Comparison of ENCODE assay signal across 10 cellular contexts in genomic region chr16:54936979-54937672, GRCh38. TPM values are rescaled to one million over a fixed set of nuclear protein-coding genes. Genes with fewer than 3 reads are reported as not detected.
DNase-seq lines count a peak whose midpoint lies in the region; ATAC-seq, FAIRE-seq and TF ChIP-seq lines count a peak whose summit lies in the region.
"Had no signal": no experiment of that assay in that cellular context is flagged by ENCODE, and none has a peak within 500 bp of the region (broad histone marks: within the 10 kb centered on the region; RNA-seq: fewer than 3 reads in every experiment).

No MANE protein-coding gene starts in this region.

- peak overlapping the region; percentile 28 for H2AFZ ChIP-seq in astrocyte (ENCODE audit: low read depth, low read length)

- no peak for ATAC-seq in activated CD8-positive, alpha-beta memory T cell treated with anti-CD3 and anti-CD28 coated beads, Interleukin-2, amount 10 ng/mL, durations not matched to agents 7 days and 5 days
- ATAC-seq in HG02623 (IDR thresholded peaks at IDR 0.05; ENCODE audit: unreplicated experiment): no peak
- ATAC-seq in GM19455 (IDR thresholded peaks at IDR 0.05; ENCODE audit: unreplicated experiment): no peak
- ATAC-seq in GM18868 (IDR thresholded peaks at IDR 0.05; ENCODE audit: unreplicated experiment): no peak

- H3K9me3 Mint-ChIP-seq in activated CD8-positive, alpha-beta memory T cell treated with anti-CD3 and anti-CD28 coated beads, Interleukin-2, amount 10 ng/mL, durations not matched to agents 7 days and 5 days (ENCODE audit: low read depth): no peaks in the 10 kb centered on the region
- peaks cover 15% of the 10 kb centered on the region for H3K9me3 Mint-ChIP-seq in astrocyte (ENCODE audit: unreplicated experiment)

- peaks cover 83% of the 10 kb centered on the region for H3K27me3 Mint-ChIP-seq in activated CD8-positive, alpha-beta memory T cell treated with anti-CD3 and anti-CD28 coated beads, Interleukin-2, amount 10 ng/mL, durations not matched to agents 7 days and 5 days
- peaks cover 79% of the 10 kb centered on the region for H3K27me3 Mint-ChIP-seq in astrocyte (ENCODE audit: low read depth, unreplicated experiment)

- H3K4me3 ChIP-seq in astrocyte (ENCODE audit: insufficient read depth, low read depth, low read length): peak overlapping the region; percentile 51
- H3K4me3 ChIP-seq: SK-N-MC had no signal

- CTCF ChIA-PET in activated CD8-positive, alpha-beta memory T cell treated with anti-CD3 and anti-CD28 coated beads, Interleukin-2, amount 10 ng/mL, durations not matched to agents 7 days and 5 days (lab: Charles Lee): no interaction called here

- H3K27ac ChIP-seq in astrocyte (ENCODE audit: low read depth, low read length) (peak overlapping the region; percentile 27), substantia nigra (ENCODE audit: low read depth, low read length, poor library complexity, severe bottlenecking) (peak overlapping the region; percentile 30)
- H3K27ac ChIP-seq: SK-N-MC had no signal

- no peaks in the 10 kb centered on the region for H3K9me3 ChIP-seq in astrocyte (ENCODE audit: insufficient read depth, low read depth, low read length)

- TF ChIP-seq CTCF in astrocyte (IDR thresholded peaks at IDR 0.05; ENCODE audit: insufficient read depth, low read depth, low read length): peak; percentile 50

- peaks cover 15% of the 10 kb centered on the region for H3K4me1 ChIP-seq in astrocyte (ENCODE audit: insufficient read depth, low read length)

- H3K4me3 Mint-ChIP-seq in activated CD8-positive, alpha-beta memory T cell treated with anti-CD3 and anti-CD28 coated beads, Interleukin-2, amount 10 ng/mL, durations not matched to agents 7 days and 5 days: no peak overlapping the region
- H3K4me3 Mint-ChIP-seq in astrocyte (ENCODE audit: unreplicated experiment): no peak overlapping the region

- H3K79me2 ChIP-seq in astrocyte (ENCODE audit: insufficient read depth, low read length): peaks cover 57% of the 10 kb centered on the region

- peaks cover 69% of the 10 kb centered on the region for H3K27me3 ChIP-seq in astrocyte (ENCODE audit: insufficient read depth, low read length)

- no peak for FAIRE-seq in astrocyte (lab: Jason Lieb, UNC)

- no peaks in the 10 kb centered on the region for H3K36me3 ChIP-seq in astrocyte (ENCODE audit: insufficient read depth, low read length)

- H3K4me1 Mint-ChIP-seq in activated CD8-positive, alpha-beta memory T cell treated with anti-CD3 and anti-CD28 coated beads, Interleukin-2, amount 10 ng/mL, durations not matched to agents 7 days and 5 days: peaks cover 7% of the 10 kb centered on the region
- no peaks in the 10 kb centered on the region for H3K4me1 Mint-ChIP-seq in astrocyte (ENCODE audit: low read depth, unreplicated experiment)

- H3K4me2 ChIP-seq in astrocyte (ENCODE audit: low read length): peak overlapping the region; percentile 99

- peaks cover 49% of the 10 kb centered on the region for H4K20me1 ChIP-seq in astrocyte (ENCODE audit: insufficient read depth, low read length)

- H3K27ac Mint-ChIP-seq in activated CD8-positive, alpha-beta memory T cell treated with anti-CD3 and anti-CD28 coated beads, Interleukin-2, amount 10 ng/mL, durations not matched to agents 7 days and 5 days: peak overlapping the region; percentile 59
- peak overlapping the region; percentile 83 for H3K27ac Mint-ChIP-seq in astrocyte (ENCODE audit: unreplicated experiment)

- no peak for DNase-seq in activated CD8-positive, alpha-beta memory T cell treated with anti-CD3 and anti-CD28 coated beads, Interleukin-2, amount 10 ng/mL, durations not matched to agents 7 days and 5 days
- no peak for DNase-seq in activated CD8-positive, alpha-beta memory T cell treated with anti-CD3 and anti-CD28 coated beads, Interleukin-2, amount 50 U/mL, for 4 hours
- DNase-seq in astrocyte (ENCODE audit: low read depth): peak; percentile 59
- DNase-seq in iPS-NIHi7 (ENCODE audit: extremely low spot score): peak; percentile 73
- peak in 31 of 49 donors; percentile 15 to 78 (median 56) for DNase-seq in substantia nigra (lab: John Stamatoyannopoulos, UW)
- DNase-seq: DND-41 had no signal

- peaks cover 4% of the 10 kb centered on the region for H3K36me3 Mint-ChIP-seq in activated CD8-positive, alpha-beta memory T cell treated with anti-CD3 and anti-CD28 coated beads, Interleukin-2, amount 10 ng/mL, durations not matched to agents 7 days and 5 days
- no peaks in the 10 kb centered on the region for H3K36me3 Mint-ChIP-seq in astrocyte (ENCODE audit: low read depth, unreplicated experiment)

- H3K9ac ChIP-seq in astrocyte (ENCODE audit: low read length): peak overlapping the region; percentile 65

RNA-seq across cellular contexts. Expression of gene IRX5, which starts 6.5 kb away (rescaled TPM):
- total RNA-seq in activated CD8-positive, alpha-beta memory T cell treated with anti-CD3 and anti-CD28 coated beads, Interleukin-2, amount 10 ng/mL, durations not matched to agents 7 days and 5 days: not detected
- total RNA-seq in astrocyte: 0.57 and 0.75 TPM in 2 replicates

Comparison
In these comparisons a context has a peak if more than half of its experiments do, and no peak if none do; other contexts are left out.
1. DNase-seq: peak in astrocyte (single experiment), iPS-NIHi7 (single experiment) and substantia nigra (31 of 49); none in activated CD8-positive, alpha-beta memory T cell treated with anti-CD3 and anti-CD28 coated beads, Interleukin-2, amount 10 ng/mL, durations not matched to agents 7 days and 5 days (single experiment) and activated CD8-positive, alpha-beta memory T cell treated with anti-CD3 and anti-CD28 coated beads, Interleukin-2, amount 50 U/mL, for 4 hours (single experiment).